Comparison of ENCODE assay signal across 8 cellular contexts in the genomic region with DNA sequence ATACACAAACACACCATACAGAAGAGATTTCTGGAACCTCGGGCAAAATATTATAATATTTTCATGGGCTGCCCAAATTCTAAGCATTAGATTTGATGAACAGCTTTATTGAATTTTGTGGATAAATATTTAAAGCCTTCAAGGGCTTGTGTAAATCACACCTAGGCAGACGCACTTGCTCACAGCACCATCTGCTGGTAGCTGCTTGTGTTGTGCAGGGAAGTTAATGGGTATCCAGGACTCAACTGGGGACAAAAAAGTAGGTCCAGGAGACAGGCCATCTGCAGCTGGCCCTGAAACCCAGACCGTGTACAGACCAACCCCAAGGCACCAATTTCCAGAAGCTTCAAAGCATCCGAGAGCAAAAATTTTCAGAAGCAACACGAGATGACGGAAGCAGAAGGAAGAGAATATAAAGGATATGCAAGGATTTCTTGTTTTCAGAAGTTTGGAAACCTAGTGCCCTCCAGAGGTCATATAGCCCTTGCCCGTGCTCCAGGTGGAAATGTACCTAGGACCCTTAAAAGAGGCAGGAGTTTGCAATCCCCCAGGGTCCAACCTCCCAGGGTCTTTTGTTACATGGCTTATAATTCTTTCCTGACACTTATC.
A peak's percentile ranks its signal among the peaks of the same experiment; 100 is the strongest.
DNase-seq lines count a peak whose midpoint lies in the region; ATAC-seq and TF ChIP-seq lines count a peak whose summit lies in the region.

No MANE protein-coding gene starts in this region.

- H3K9ac ChIP-seq in OCI-LY1 (ENCODE audit: low read length), result no peak overlapping the region

- DNase-seq in COLO829 (ENCODE audit: low spot score), result peak; percentile 33
- peak in 51 of 76 experiments; percentile 1 to 70 (median 17) for DNase-seq in HUDEP-2 (lab: John Stamatoyannopoulos, UW; ENCODE audit: unreplicated experiment in 76 of 76)
- DNase-seq in cardiac fibroblast (ENCODE audit: low read depth in 2 of 2), result peak; percentile 57 to 63
- DNase-seq in kidney tubule cell (ENCODE audit: low spot score), result peak; percentile 71
- peak; percentile 4 to 37 for DNase-seq in stimulated activated naive CD8-positive, alpha-beta T cell treated with anti-CD3 and anti-CD28 coated beads, Interleukin-15, amount 100 ng/mL, for 72 hours
- no peak for DNase-seq in activated effector memory CD4-positive, alpha-beta T cell treated with anti-CD3 and anti-CD28 coated beads, Interleukin-2, amount 50 U/mL, for 16 hours

- no peaks in the 10 kb centered on the region for H3K4me1 ChIP-seq in OCI-LY1 (ENCODE audit: insufficient read depth, low read length, severe bottlenecking)

- ATAC-seq in GM18907 (IDR thresholded peaks at IDR 0.05; ENCODE audit: unreplicated experiment), result peak; percentile 84
- ATAC-seq in stimulated activated naive CD8-positive, alpha-beta T cell treated with anti-CD3 and anti-CD28 coated beads, Interleukin-15, amount 100 ng/mL, for 72 hours, result no peak

- no peak overlapping the region for H3K4me3 Mint-ChIP-seq in stimulated activated naive CD8-positive, alpha-beta T cell treated with anti-CD3 and anti-CD28 coated beads, Interleukin-15, amount 100 ng/mL, for 72 hours

- peaks cover 0 to 5% of the 10 kb centered on the region in 2 donors for H3K9me3 Mint-ChIP-seq in stimulated activated naive CD8-positive, alpha-beta T cell treated with anti-CD3 and anti-CD28 coated beads, Interleukin-15, amount 100 ng/mL, for 72 hours

- peak; percentile 84 for TF ChIP-seq CTCF in OCI-LY1 (IDR thresholded peaks at IDR 0.05; ENCODE audit: low read length)
- TF ChIP-seq CTCF in cardiac fibroblast (IDR thresholded peaks at IDR 0.05; ENCODE audit: low read depth, low read length), result peak; percentile 77

- no peaks in the 10 kb centered on the region for H4K20me1 ChIP-seq in OCI-LY1 (ENCODE audit: insufficient read depth, low read length)

- no peaks in the 10 kb centered on the region for H3K4me1 Mint-ChIP-seq in stimulated activated naive CD8-positive, alpha-beta T cell treated with anti-CD3 and anti-CD28 coated beads, Interleukin-15, amount 100 ng/mL, for 72 hours

- no peaks in the 10 kb centered on the region for H3K27me3 Mint-ChIP-seq in stimulated activated naive CD8-positive, alpha-beta T cell treated with anti-CD3 and anti-CD28 coated beads, Interleukin-15, amount 100 ng/mL, for 72 hours

- no peaks in the 10 kb centered on the region for H3K79me2 ChIP-seq in OCI-LY1 (ENCODE audit: insufficient read depth, low read length)

- H3K27me3 ChIP-seq in OCI-LY1 (ENCODE audit: insufficient read depth, low read length), result no peaks in the 10 kb centered on the region

- no peak overlapping the region for H3K27ac ChIP-seq in OCI-LY1 (ENCODE audit: low read depth, low read length, poor library complexity, severe bottlenecking)

- no peaks in the 10 kb centered on the region for H3F3A ChIP-seq in OCI-LY1 (ENCODE audit: insufficient read depth, low read length)

- H3K4me3 ChIP-seq in OCI-LY1 (ENCODE audit: low read depth, low read length, poor library complexity, severe bottlenecking) (no peak overlapping the region), cardiac fibroblast (replicated peaks in 1 of 2; ENCODE audit: low read depth in 2 of 2, low read length in 2 of 2) (no peak overlapping the region)

- H3K9me3 ChIP-seq in OCI-LY1 (ENCODE audit: low read length), result no peaks in the 10 kb centered on the region

- H2AFZ ChIP-seq in OCI-LY1 (ENCODE audit: low read length), result no peak overlapping the region

- H3K27ac Mint-ChIP-seq in stimulated activated naive CD8-positive, alpha-beta T cell treated with anti-CD3 and anti-CD28 coated beads, Interleukin-15, amount 100 ng/mL, for 72 hours, result no peak overlapping the region

- H3K4me2 ChIP-seq in OCI-LY1 (ENCODE audit: low read length), result no peak overlapping the region

- H3K36me3 ChIP-seq in OCI-LY1 (ENCODE audit: insufficient read depth, low read length), result no peaks in the 10 kb centered on the region

- H3K9me2 ChIP-seq in OCI-LY1 (ENCODE audit: low read depth, low read length), result no peaks in the 10 kb centered on the region
